ENCODE assay signal across 10 cellular contexts in the genomic region with DNA sequence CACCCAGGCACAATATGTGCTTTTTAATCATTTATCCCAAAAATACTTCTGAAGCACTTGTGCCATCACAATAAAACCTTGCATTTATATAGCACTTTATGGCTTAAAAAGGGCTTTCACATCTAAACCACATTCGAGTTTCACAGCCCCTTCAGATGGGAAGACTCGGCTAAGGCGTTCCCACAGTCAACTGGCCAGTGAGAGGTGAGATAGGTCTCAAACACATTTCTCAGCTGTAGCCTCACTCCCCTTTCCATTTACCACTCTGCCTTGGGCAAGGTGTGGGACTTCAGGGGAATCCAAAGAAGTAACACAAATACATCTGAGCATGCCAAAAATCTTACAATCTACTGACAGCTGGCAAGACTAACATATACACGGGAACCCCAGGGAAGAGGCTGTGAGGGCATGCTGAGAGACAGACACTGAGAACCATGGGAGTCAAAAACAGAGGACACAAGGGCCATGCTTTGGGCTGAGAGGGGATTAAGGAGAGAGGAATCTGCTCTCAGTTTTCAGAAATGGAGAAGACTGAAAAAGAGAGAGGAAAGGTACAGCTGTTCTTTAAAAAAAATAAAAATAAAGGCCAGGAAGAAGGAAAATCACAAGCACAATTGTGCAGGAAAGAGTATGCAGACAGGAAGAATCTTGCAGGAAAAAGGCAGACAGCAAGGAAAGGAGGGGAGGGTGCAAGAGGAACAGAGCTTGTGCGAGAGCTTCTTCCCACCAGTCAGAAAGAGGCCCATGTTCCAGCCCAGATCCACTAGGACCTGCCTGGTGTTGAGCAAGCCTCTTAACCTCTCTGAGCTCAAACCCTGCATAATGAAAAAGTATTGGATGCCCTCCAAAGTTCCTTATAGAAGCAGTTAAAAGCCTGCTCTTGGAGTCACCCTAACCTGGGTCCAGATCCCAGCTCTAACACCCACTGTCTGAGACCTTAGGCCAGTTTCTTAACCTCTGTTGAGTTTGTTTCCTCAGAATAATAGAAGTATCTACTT.
DNase-seq lines count a peak whose midpoint lies in the region; ATAC-seq, FAIRE-seq and TF ChIP-seq lines count a peak whose summit lies in the region.
"Had no signal": no experiment of that assay in that cellular context is flagged by ENCODE, and none has a peak within 500 bp of the region (broad histone marks: within the 10 kb centered on the region; RNA-seq: fewer than 3 reads in every experiment).

No MANE protein-coding gene starts in this region.

- H3K9ac ChIP-seq in SK-N-MC (ENCODE audit: insufficient read length): peak overlapping the region; percentile 58

- peaks cover 5 to 30% of the 10 kb centered on the region in 2 donors for H3K4me1 ChIP-seq in small intestine (ENCODE audit: control insufficient read depth in 2 of 2, insufficient read depth in 1 of 2, low read depth in 1 of 2, low read length in 1 of 2)

- H3K4me3 ChIP-seq in SK-N-MC (peak overlapping the region; percentile 74), fibroblast of the aortic adventitia (ENCODE audit: low read depth, low read length) (no peak overlapping the region), small intestine (ENCODE audit: low read depth in 1 of 2, low read length in 2 of 2) (no peak overlapping the region)

- peaks cover 97% of the 10 kb centered on the region for H3K4me1 Mint-ChIP-seq in activated T-cell treated with anti-CD3 and anti-CD28 coated beads, Interleukin-2, amount 50 U/mL, for 72 hours (ENCODE audit: low read depth)
- H3K4me1 Mint-ChIP-seq in stimulated activated naive CD8-positive, alpha-beta T cell treated with anti-CD3 and anti-CD28 coated beads, Interleukin-15, amount 100 ng/mL, for 72 hours: peaks cover 99% of the 10 kb centered on the region

- no peak for DNase-seq in activated T-cell treated with anti-CD3 and anti-CD28 coated beads, Interleukin-2, amount 50 U/mL, for 72 hours
- no peak for DNase-seq in activated T-cell treated with anti-CD3 and anti-CD28 coated beads for 4 hours
- no peak for DNase-seq in SK-N-MC (ENCODE audit: low read depth, low spot score)
- DNase-seq in fibroblast of the aortic adventitia (ENCODE audit: low read depth): peak; percentile 40
- no peak for DNase-seq in stimulated activated naive CD8-positive, alpha-beta T cell treated with anti-CD3 and anti-CD28 coated beads, Interleukin-15, amount 100 ng/mL, for 72 hours
- no peak for DNase-seq in midbrain (lab: John Stamatoyannopoulos, UW)
- no peak for DNase-seq in small intestine
- DNase-seq in NCI-H146 treated with DMSO at 0.1 percent for 48 hours (lab: John Stamatoyannopoulos, UW; ENCODE audit: unreplicated experiment): no peak
- DNase-seq: NCI-H748 treated with DMSO at 0.1 percent for 48 hours, SHP77 treated with DMSO at 0.1 percent for 48 hours had no signal

- H3K27ac Mint-ChIP-seq in activated T-cell treated with anti-CD3 and anti-CD28 coated beads, Interleukin-2, amount 50 U/mL, for 72 hours: peak overlapping the region; percentile 30
- H3K27ac Mint-ChIP-seq in stimulated activated naive CD8-positive, alpha-beta T cell treated with anti-CD3 and anti-CD28 coated beads, Interleukin-15, amount 100 ng/mL, for 72 hours: peak overlapping the region; percentile 66 to 80

- H3K9me3 ChIP-seq in SK-N-MC (ENCODE audit: low read depth, low read length) (no peaks in the 10 kb centered on the region), small intestine (ENCODE audit: control insufficient read depth, low read depth) (no peaks in the 10 kb centered on the region)

- H3K27ac ChIP-seq in SK-N-MC (peak overlapping the region; percentile 95), small intestine (ENCODE audit: low read depth in 1 of 2, low read length in 1 of 2) (no peak overlapping the region)

- WGBS in small intestine, 3 donors: 53 to 75% (median 63%) methylated on average over 5 of the region's 5 CpGs

- TF ChIP-seq CTCF in fibroblast of the aortic adventitia (IDR thresholded peaks at IDR 0.05; ENCODE audit: insufficient read depth, low read length): no peak

- H3K27me3 Mint-ChIP-seq in activated T-cell treated with anti-CD3 and anti-CD28 coated beads, Interleukin-2, amount 50 U/mL, for 72 hours (ENCODE audit: low read depth): no peaks in the 10 kb centered on the region
- no peaks in the 10 kb centered on the region for H3K27me3 Mint-ChIP-seq in stimulated activated naive CD8-positive, alpha-beta T cell treated with anti-CD3 and anti-CD28 coated beads, Interleukin-15, amount 100 ng/mL, for 72 hours

- peaks cover 0 to 2% of the 10 kb centered on the region in 2 donors for H3K9me3 Mint-ChIP-seq in activated T-cell treated with anti-CD3 and anti-CD28 coated beads, Interleukin-2, amount 50 U/mL, for 72 hours
- no peaks in the 10 kb centered on the region for H3K9me3 Mint-ChIP-seq in stimulated activated naive CD8-positive, alpha-beta T cell treated with anti-CD3 and anti-CD28 coated beads, Interleukin-15, amount 100 ng/mL, for 72 hours

- peaks cover 0 to 4% of the 10 kb centered on the region in 2 donors for H3K36me3 Mint-ChIP-seq in activated T-cell treated with anti-CD3 and anti-CD28 coated beads, Interleukin-2, amount 50 U/mL, for 72 hours (ENCODE audit: insufficient read depth in 2 of 2)

- peak overlapping the region; percentile 2 to 23 for H3K4me3 Mint-ChIP-seq in activated T-cell treated with anti-CD3 and anti-CD28 coated beads, Interleukin-2, amount 50 U/mL, for 72 hours
- peak overlapping the region; percentile 39 to 49 for H3K4me3 Mint-ChIP-seq in stimulated activated naive CD8-positive, alpha-beta T cell treated with anti-CD3 and anti-CD28 coated beads, Interleukin-15, amount 100 ng/mL, for 72 hours

- ATAC-seq in activated T-cell treated with anti-CD3 and anti-CD28 coated beads, Interleukin-2, amount 50 U/mL, for 72 hours (replicated peaks in 1 of 2): no peak
- ATAC-seq in stimulated activated naive CD8-positive, alpha-beta T cell treated with anti-CD3 and anti-CD28 coated beads, Interleukin-15, amount 100 ng/mL, for 72 hours: no peak

- FAIRE-seq in small intestine (lab: Jason Lieb, UNC): no peak

- no peaks in the 10 kb centered on the region for H3K27me3 ChIP-seq in small intestine (ENCODE audit: control insufficient read depth in 2 of 2, insufficient read depth in 2 of 2, low read length in 2 of 2)

- H3K36me3 ChIP-seq in SK-N-MC (ENCODE audit: insufficient read depth, low read length) (no peaks in the 10 kb centered on the region), small intestine (ENCODE audit: control insufficient read depth in 2 of 2, insufficient read depth in 2 of 2, low read length in 2 of 2) (no peaks in the 10 kb centered on the region)
